In the genomic region with DNA sequence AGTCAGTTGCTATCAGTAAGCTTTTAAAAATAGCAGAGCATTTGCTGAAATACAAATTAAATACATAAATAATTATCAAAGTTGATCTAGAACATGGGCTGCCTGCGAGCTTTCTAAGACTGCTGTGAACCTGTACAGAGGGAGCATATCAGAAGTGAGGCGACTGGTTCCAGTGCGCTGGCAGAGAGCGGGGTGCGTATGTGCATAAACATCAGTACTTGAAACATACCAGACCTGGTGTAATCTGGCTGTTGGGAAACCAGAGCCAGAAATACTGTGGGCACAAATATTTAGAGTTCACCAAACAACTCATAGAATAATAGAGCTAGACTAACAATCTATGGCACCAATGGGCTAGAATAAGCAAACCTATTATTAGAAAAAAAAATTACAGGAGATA, we compare ENCODE assay signal across 22 cellular contexts.
"Had no signal": no experiment of that assay in that cellular context is flagged by ENCODE, and none has a peak within 500 bp of the region (broad histone marks: within the 10 kb centered on the region; RNA-seq: fewer than 3 reads in every experiment).

No MANE protein-coding gene starts in this region.

- DNase-seq: activated effector memory CD4-positive, alpha-beta T cell treated with anti-CD3 and anti-CD28 coated beads, Interleukin-2, amount 50 U/mL, for 16 hours; activated naive CD4-positive, alpha-beta T cell treated with anti-CD3 and anti-CD28 coated beads, Interleukin-2, amount 50 U/mL, for 16 hours; central memory CD4-positive, alpha-beta T cell; effector memory CD4-positive, alpha-beta T cell; islet precursor cell; left colon; lower lobe of right lung; naive thymus-derived CD4-positive, alpha-beta T cell; psoas muscle; stimulated activated CD4-positive, alpha-beta T cell treated with anti-CD3 and anti-CD28 coated beads, Interleukin-15, amount 100 ng/mL, for 24 hours; stimulated activated CD8-positive, alpha-beta memory T cell treated with anti-CD3 and anti-CD28 coated beads, Interleukin-4, amount 100 ng/mL, for 48 hours; stimulated activated naive B cell treated with anti-CD40 and anti-IgM and Interleukin-4, amounts not matched to agents 10 μg/mL and 1 μg/mL and 100 μg/mL, for 72 hours; upper lobe of right lung had no signal

- H3K4me1 Mint-ChIP-seq: activated CD4-positive, alpha-beta T cell treated with anti-CD3 and anti-CD28 coated beads, Interleukin-2, amount 10 ng/mL, durations not matched to agents 24 days and 14 days; brain; neural progenitor cell had no signal

- H3K27me3 ChIP-seq: neural progenitor cell, upper lobe of right lung had no signal

- H3K4me1 ChIP-seq: lower lobe of right lung, neural progenitor cell, psoas muscle, upper lobe of right lung had no signal

- H3K9me3 Mint-ChIP-seq: activated CD4-positive, alpha-beta memory T cell treated with anti-CD3 and anti-CD28 coated beads, Interleukin-2, amount 10 ng/mL, durations not matched to agents 7 days and 5 days; activated CD4-positive, alpha-beta T cell treated with anti-CD3 and anti-CD28 coated beads, Interleukin-2, amount 10 ng/mL, durations not matched to agents 24 days and 14 days; brain; naive thymus-derived CD4-positive, alpha-beta T cell; neural progenitor cell; stimulated activated naive B cell treated with anti-CD40 and anti-IgM and Interleukin-4, amounts not matched to agents 10 μg/mL and 1 μg/mL and 100 μg/mL, for 72 hours had no signal

- ATAC-seq: activated CD4-positive, CD25-positive, alpha-beta regulatory T cell treated with anti-CD3 and anti-CD28 coated beads, Interleukin-2, amount 50 U/mL, for 24 hours; esophagus mucosa; left colon; lower lobe of right lung; naive thymus-derived CD4-positive, alpha-beta T cell; psoas muscle; sciatic nerve; stimulated activated naive B cell treated with anti-CD40 and anti-IgM and Interleukin-4, amounts not matched to agents 10 μg/mL and 1 μg/mL and 100 μg/mL, for 72 hours; upper lobe of right lung had no signal

- H3K27ac ChIP-seq: lower lobe of right lung, neural progenitor cell, psoas muscle, thoracic aorta, upper lobe of right lung had no signal

- H3K9me3 ChIP-seq: lower lobe of right lung, psoas muscle, thoracic aorta, upper lobe of right lung had no signal

- H3K4me3 ChIP-seq: lower lobe of right lung, neural progenitor cell, psoas muscle, smooth muscle cell, thoracic aorta, upper lobe of right lung had no signal

- H3K4me3 Mint-ChIP-seq: activated CD4-positive, alpha-beta memory T cell treated with anti-CD3 and anti-CD28 coated beads, Interleukin-2, amount 10 ng/mL, durations not matched to agents 7 days and 5 days; activated CD4-positive, alpha-beta T cell treated with anti-CD3 and anti-CD28 coated beads, Interleukin-2, amount 10 ng/mL, durations not matched to agents 24 days and 14 days; brain; naive thymus-derived CD4-positive, alpha-beta T cell; neural progenitor cell; stimulated activated naive B cell treated with anti-CD40 and anti-IgM and Interleukin-4, amounts not matched to agents 10 μg/mL and 1 μg/mL and 100 μg/mL, for 72 hours had no signal

- H3K27ac Mint-ChIP-seq: activated CD4-positive, alpha-beta memory T cell treated with anti-CD3 and anti-CD28 coated beads, Interleukin-2, amount 10 ng/mL, durations not matched to agents 7 days and 5 days; activated CD4-positive, alpha-beta T cell treated with anti-CD3 and anti-CD28 coated beads, Interleukin-2, amount 10 ng/mL, durations not matched to agents 24 days and 14 days; brain; neural progenitor cell had no signal

- H3K27me3 Mint-ChIP-seq: activated CD4-positive, alpha-beta memory T cell treated with anti-CD3 and anti-CD28 coated beads, Interleukin-2, amount 10 ng/mL, durations not matched to agents 7 days and 5 days; activated CD4-positive, alpha-beta T cell treated with anti-CD3 and anti-CD28 coated beads, Interleukin-2, amount 10 ng/mL, durations not matched to agents 24 days and 14 days; brain; naive thymus-derived CD4-positive, alpha-beta T cell; stimulated activated naive B cell treated with anti-CD40 and anti-IgM and Interleukin-4, amounts not matched to agents 10 μg/mL and 1 μg/mL and 100 μg/mL, for 72 hours had no signal
